19 cellular contexts compared by ENCODE assay signal in genomic region chr15:73596214-73596613, GRCh38. TPM values are rescaled to one million over a fixed set of nuclear protein-coding genes. Genes with fewer than 3 reads are reported as not detected.
DNase-seq lines count a peak whose midpoint lies in the region; ATAC-seq and TF ChIP-seq lines count a peak whose summit lies in the region.
"Had no signal": no experiment of that assay in that cellular context is flagged by ENCODE, and none has a peak within 500 bp of the region (broad histone marks: within the 10 kb centered on the region; RNA-seq: fewer than 3 reads in every experiment).

No MANE protein-coding gene starts in this region.

- peaks cover 13% of the 10 kb centered on the region; the same call in 1 of the 2 replicates for H3K36me3 Mint-ChIP-seq in HFFc6 (ENCODE audit: low read depth)
- peaks cover 56% of the 10 kb centered on the region for H3K36me3 Mint-ChIP-seq in dendritic cell treated with granulocyte-macrophage colony-stimulating factor and Interleukin-4, amounts not matched to agents 40 ng/mL and 50 ng/mL, for 4 days (ENCODE audit: low read depth)
- H3K36me3 Mint-ChIP-seq in nephron progenitor cell (ENCODE audit: low read depth), result peaks cover 12% of the 10 kb centered on the region
- H3K36me3 Mint-ChIP-seq in activated CD8-positive, alpha-beta memory T cell treated with anti-CD3 and anti-CD28 coated beads, Interleukin-2, amount 10 ng/mL, durations not matched to agents 7 days and 5 days, result peaks cover 11% of the 10 kb centered on the region
- H3K36me3 Mint-ChIP-seq in Calu3 (ENCODE audit: insufficient read depth, unreplicated experiment), result no peaks in the 10 kb centered on the region

- DNase-seq in AG10803 (ENCODE audit: low read depth) (peak; percentile 44), HFFc6 (no peak), nephron progenitor cell (no peak), H7 (no peak), Calu3 (no peak), DMS 273 (lab: John Stamatoyannopoulos, UW; ENCODE audit: unreplicated experiment) (no peak)
- DNase-seq in activated CD8-positive, alpha-beta memory T cell treated with anti-CD3 and anti-CD28 coated beads, Interleukin-2, amount 10 ng/mL, durations not matched to agents 7 days and 5 days, result no peak
- DNase-seq: activated CD4-positive, alpha-beta T cell treated with anti-CD3 and anti-CD28 coated beads for 48 hours; activated T-cell treated with anti-CD3 and anti-CD28 coated beads for 4 hours; DMS79; esophagus squamous epithelium; hypothalamus; naive thymus-derived CD8-positive, alpha-beta T cell; NCI-H1092; NCI-H2171 treated with DMSO at 0.1 percent for 48 hours had no signal

- no peak overlapping the region for H3K4me3 ChIP-seq in AG10803 (ENCODE audit: low read length)
- no peak overlapping the region for H3K4me3 ChIP-seq in H7 (ENCODE audit: insufficient read depth, low read depth, low read length)
- H3K4me3 ChIP-seq: esophagus squamous epithelium, thyroid gland had no signal

- no peak for ATAC-seq in activated CD8-positive, alpha-beta memory T cell treated with anti-CD3 and anti-CD28 coated beads, Interleukin-2, amount 10 ng/mL, durations not matched to agents 7 days and 5 days
- ATAC-seq: naive thymus-derived CD8-positive, alpha-beta T cell; Right ventricle myocardium inferior had no signal

- no peak overlapping the region for H3K4me3 Mint-ChIP-seq in HFFc6
- H3K4me3 Mint-ChIP-seq in dendritic cell treated with granulocyte-macrophage colony-stimulating factor and Interleukin-4, amounts not matched to agents 40 ng/mL and 50 ng/mL, for 4 days, result no peak overlapping the region
- no peak overlapping the region for H3K4me3 Mint-ChIP-seq in nephron progenitor cell
- no peak overlapping the region for H3K4me3 Mint-ChIP-seq in activated CD8-positive, alpha-beta memory T cell treated with anti-CD3 and anti-CD28 coated beads, Interleukin-2, amount 10 ng/mL, durations not matched to agents 7 days and 5 days
- H3K4me3 Mint-ChIP-seq in Calu3 (ENCODE audit: low read depth, unreplicated experiment), result no peak overlapping the region
- H3K4me3 Mint-ChIP-seq: T-helper 1 cell treated with Interleukin-12 subunit alpha and Interleukin-12 subunit beta and Interleukin-4 antibody, amounts not matched to agents 30 μg/mL and 1 μg/mL, for 36 hours had no signal

- peak overlapping the region; percentile 71 for H3K27ac Mint-ChIP-seq in HFFc6
- peak overlapping the region; percentile 21 for H3K27ac Mint-ChIP-seq in dendritic cell treated with granulocyte-macrophage colony-stimulating factor and Interleukin-4, amounts not matched to agents 40 ng/mL and 50 ng/mL, for 4 days
- H3K27ac Mint-ChIP-seq in nephron progenitor cell, result peak overlapping the region; percentile 8
- no peak overlapping the region for H3K27ac Mint-ChIP-seq in activated CD8-positive, alpha-beta memory T cell treated with anti-CD3 and anti-CD28 coated beads, Interleukin-2, amount 10 ng/mL, durations not matched to agents 7 days and 5 days
- no peak overlapping the region for H3K27ac Mint-ChIP-seq in Calu3 (ENCODE audit: unreplicated experiment)
- H3K27ac Mint-ChIP-seq: T-helper 1 cell treated with Interleukin-12 subunit alpha and Interleukin-12 subunit beta and Interleukin-4 antibody, amounts not matched to agents 30 μg/mL and 1 μg/mL, for 36 hours had no signal

- H3K9me3 Mint-ChIP-seq in HFFc6 (no peaks in the 10 kb centered on the region), nephron progenitor cell (no peaks in the 10 kb centered on the region), Calu3 (ENCODE audit: low read depth, unreplicated experiment) (no peaks in the 10 kb centered on the region)
- no peaks in the 10 kb centered on the region for H3K9me3 Mint-ChIP-seq in dendritic cell treated with granulocyte-macrophage colony-stimulating factor and Interleukin-4, amounts not matched to agents 40 ng/mL and 50 ng/mL, for 4 days
- H3K9me3 Mint-ChIP-seq in activated CD8-positive, alpha-beta memory T cell treated with anti-CD3 and anti-CD28 coated beads, Interleukin-2, amount 10 ng/mL, durations not matched to agents 7 days and 5 days (ENCODE audit: low read depth), result no peaks in the 10 kb centered on the region
- H3K9me3 Mint-ChIP-seq: naive thymus-derived CD8-positive, alpha-beta T cell; T-helper 1 cell treated with Interleukin-12 subunit alpha and Interleukin-12 subunit beta and Interleukin-4 antibody, amounts not matched to agents 30 μg/mL and 1 μg/mL, for 36 hours had no signal

- H3K27me3 ChIP-seq in H7 (ENCODE audit: control insufficient read depth, insufficient read depth, low read length), result no peaks in the 10 kb centered on the region
- H3K27me3 ChIP-seq: esophagus squamous epithelium, thyroid gland had no signal

- CTCF ChIA-PET in activated CD8-positive, alpha-beta memory T cell treated with anti-CD3 and anti-CD28 coated beads, Interleukin-2, amount 10 ng/mL, durations not matched to agents 7 days and 5 days (lab: Charles Lee), result interaction anchor here (1.6 kb wide), 1 partner anchor 40 kb away, joined by 10 read pairs; no protein-coding TSS in a partner anchor
- CTCF ChIA-PET in Calu3 (lab: Charles Lee), result interaction anchor here (0.6 kb wide), 1 partner anchor 157 kb away, joined by 6 read pairs; no protein-coding TSS in a partner anchor

- intact Hi-C loops in dendritic cell treated with granulocyte-macrophage colony-stimulating factor and Interleukin-4, amounts not matched to agents 40 ng/mL and 50 ng/mL, for 4 days (cut with micrococcal nuclease), result no loop called here
- intact Hi-C loops in Calu3 (cut with micrococcal nuclease; ENCODE audit: unreplicated experiment), result no loop called here

- BruUV-seq in Calu3 (replicated peaks; lab: Mats Ljungman, UMichigan), result no TSS peak

- no peak for TF ChIP-seq CTCF in AG10803 (conservative IDR thresholded peaks at IDR 0.05; ENCODE audit: low read length)
- no peak for TF ChIP-seq CTCF in HFFc6 (IDR thresholded peaks at IDR 0.05)
- TF ChIP-seq CTCF in nephron progenitor cell (IDR thresholded peaks at IDR 0.05), result no peak
- TF ChIP-seq CTCF in Calu3 (IDR thresholded peaks at IDR 0.05; ENCODE audit: unreplicated experiment), result no peak

- peaks cover 55% of the 10 kb centered on the region for H3K4me1 Mint-ChIP-seq in HFFc6 (ENCODE audit: low read depth)
- H3K4me1 Mint-ChIP-seq in dendritic cell treated with granulocyte-macrophage colony-stimulating factor and Interleukin-4, amounts not matched to agents 40 ng/mL and 50 ng/mL, for 4 days (ENCODE audit: low read depth), result peaks cover 71% of the 10 kb centered on the region
- H3K4me1 Mint-ChIP-seq in nephron progenitor cell, result peaks cover 48% of the 10 kb centered on the region
- peaks cover 19% of the 10 kb centered on the region for H3K4me1 Mint-ChIP-seq in activated CD8-positive, alpha-beta memory T cell treated with anti-CD3 and anti-CD28 coated beads, Interleukin-2, amount 10 ng/mL, durations not matched to agents 7 days and 5 days
- peaks cover 11% of the 10 kb centered on the region for H3K4me1 Mint-ChIP-seq in Calu3 (ENCODE audit: low read depth, unreplicated experiment)

- H3K36me3 ChIP-seq in H7 (replicated peaks; ENCODE audit: control insufficient read depth, insufficient read depth, low read length), result no peaks in the 10 kb centered on the region

- no peaks in the 10 kb centered on the region for H3K27me3 Mint-ChIP-seq in HFFc6 (ENCODE audit: insufficient read depth)
- H3K27me3 Mint-ChIP-seq in dendritic cell treated with granulocyte-macrophage colony-stimulating factor and Interleukin-4, amounts not matched to agents 40 ng/mL and 50 ng/mL, for 4 days, result no peaks in the 10 kb centered on the region
- H3K27me3 Mint-ChIP-seq in nephron progenitor cell (ENCODE audit: low read depth, poor library complexity), result no peaks in the 10 kb centered on the region
- no peaks in the 10 kb centered on the region for H3K27me3 Mint-ChIP-seq in activated CD8-positive, alpha-beta memory T cell treated with anti-CD3 and anti-CD28 coated beads, Interleukin-2, amount 10 ng/mL, durations not matched to agents 7 days and 5 days
- H3K27me3 Mint-ChIP-seq in Calu3 (ENCODE audit: unreplicated experiment), result no peaks in the 10 kb centered on the region
- H3K27me3 Mint-ChIP-seq: naive thymus-derived CD8-positive, alpha-beta T cell had no signal

RNA-seq across cellular contexts. Expression of gene NPTN, which starts 37.0 kb away (rescaled TPM):
- 100 to 1,000 TPM; 183 to 215 (median 204) TPM for total RNA-seq in HFFc6 (2021; fragmentation: NEBNext Ultra II Directional; extraction: Animal tissue kit (Norgen Biotek cat#: 25700))
- total RNA-seq in H7 (2014; rRNA removed; shearing (Covaris generic)), result 72.9 and 85.4 TPM in 2 replicates
- total RNA-seq in activated CD8-positive, alpha-beta memory T cell treated with anti-CD3 and anti-CD28 coated beads, Interleukin-2, amount 10 ng/mL, durations not matched to agents 7 days and 5 days, result 10 to 100 TPM; 45.5 to 54.0 TPM
- total RNA-seq in Calu3 (2022), result 190 TPM in 2 replicates

Comparison
In these comparisons a context has a peak if more than half of its experiments do, and no peak if none do; other contexts are left out.
1. H3K27ac Mint-ChIP-seq: peak in HFFc6 (single experiment), dendritic cell treated with granulocyte-macrophage colony-stimulating factor and Interleukin-4, amounts not matched to agents 40 ng/mL and 50 ng/mL, for 4 days (single experiment) and nephron progenitor cell (single experiment); none in activated CD8-positive, alpha-beta memory T cell treated with anti-CD3 and anti-CD28 coated beads, Interleukin-2, amount 10 ng/mL, durations not matched to agents 7 days and 5 days (single experiment) and Calu3 (single experiment).